ENCODE assay signal across 19 cellular contexts in the genomic region with DNA sequence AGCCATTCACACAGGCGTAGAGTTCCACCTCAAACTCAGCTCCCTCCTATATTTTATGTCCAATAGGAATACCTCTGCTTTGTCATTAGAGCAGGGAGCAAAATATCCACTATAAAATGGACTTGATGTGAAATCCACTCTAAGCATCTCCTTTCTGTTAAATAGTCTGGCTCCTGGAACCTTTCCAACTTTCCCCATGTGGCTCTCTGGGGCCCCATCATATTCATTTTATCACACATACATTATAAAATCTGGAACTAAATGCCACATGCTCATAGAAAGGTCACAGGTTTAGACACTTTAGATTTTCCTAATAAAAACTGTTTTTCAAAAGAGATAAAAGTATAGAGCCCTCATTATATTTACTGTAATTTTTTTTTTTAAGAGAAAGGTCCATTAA.
"Had no signal": no experiment of that assay in that cellular context is flagged by ENCODE, and none has a peak within 500 bp of the region (broad histone marks: within the 10 kb centered on the region; RNA-seq: fewer than 3 reads in every experiment).

No MANE protein-coding gene starts in this region.

- ATAC-seq: activated CD8-positive, alpha-beta T cell treated with anti-CD3 and anti-CD28 coated beads, Interleukin-2, amount 10 ng/mL, durations not matched to agents 7 days and 5 days; activated naive CD4-positive, alpha-beta T cell treated with anti-CD3 and anti-CD28 coated beads, Interleukin-2, amount 50 U/mL, for 72 hours; left lung; natural killer cell; stimulated activated memory B cell treated with anti-CD40 and anti-IgM and Interleukin-4, amounts not matched to agents 10 μg/mL and 1 μg/mL and 100 μg/mL, for 72 hours; WTC11 had no signal

- H3K27ac Mint-ChIP-seq: activated CD8-positive, alpha-beta T cell treated with anti-CD3 and anti-CD28 coated beads, Interleukin-2, amount 10 ng/mL, durations not matched to agents 7 days and 5 days; activated naive CD4-positive, alpha-beta T cell treated with anti-CD3 and anti-CD28 coated beads, Interleukin-2, amount 50 U/mL, for 72 hours; natural killer cell; stimulated activated memory B cell treated with anti-CD40 and anti-IgM and Interleukin-4, amounts not matched to agents 10 μg/mL and 1 μg/mL and 100 μg/mL, for 72 hours; WTC11 had no signal

- H3K4me1 Mint-ChIP-seq: natural killer cell; stimulated activated memory B cell treated with anti-CD40 and anti-IgM and Interleukin-4, amounts not matched to agents 10 μg/mL and 1 μg/mL and 100 μg/mL, for 72 hours had no signal

- H3K4me3 ChIP-seq: coronary artery, left lung had no signal

- H3K27ac ChIP-seq: coronary artery, left lung had no signal

- H3K36me3 Mint-ChIP-seq: activated naive CD4-positive, alpha-beta T cell treated with anti-CD3 and anti-CD28 coated beads, Interleukin-2, amount 50 U/mL, for 72 hours; natural killer cell; stimulated activated memory B cell treated with anti-CD40 and anti-IgM and Interleukin-4, amounts not matched to agents 10 μg/mL and 1 μg/mL and 100 μg/mL, for 72 hours; WTC11 had no signal

- FAIRE-seq: endothelial cell of umbilical vein, kidney, urothelium cell line had no signal

- H3K9me3 Mint-ChIP-seq: activated naive CD4-positive, alpha-beta T cell treated with anti-CD3 and anti-CD28 coated beads, Interleukin-2, amount 50 U/mL, for 72 hours; natural killer cell; stimulated activated memory B cell treated with anti-CD40 and anti-IgM and Interleukin-4, amounts not matched to agents 10 μg/mL and 1 μg/mL and 100 μg/mL, for 72 hours; WTC11 had no signal

- H3K27me3 ChIP-seq: left lung had no signal

- H3K36me3 ChIP-seq: left lung had no signal

- DNase-seq: activated CD4-positive, alpha-beta T cell treated with anti-CD3 and anti-CD28 coated beads for 4 hours; activated CD8-positive, alpha-beta memory T cell treated with anti-CD3 and anti-CD28 coated beads, Interleukin-2, amount 50 U/mL, for 4 hours; activated CD8-positive, alpha-beta T cell treated with anti-CD3 and anti-CD28 coated beads, Interleukin-2, amount 10 ng/mL, durations not matched to agents 7 days and 5 days; activated effector memory CD4-positive, alpha-beta T cell treated with anti-CD3 and anti-CD28 coated beads, Interleukin-2, amount 50 U/mL, for 16 hours; activated T-cell treated with anti-CD3 and anti-CD28 coated beads, Interleukin-2, amount 50 U/mL, for 48 hours; central memory CD4-positive, alpha-beta T cell; foreskin fibroblast; glutamatergic neuron; hypothalamus; kidney; left lung; natural killer cell; posterior cingulate gyrus had no signal

- H3K4me3 Mint-ChIP-seq: activated CD8-positive, alpha-beta T cell treated with anti-CD3 and anti-CD28 coated beads, Interleukin-2, amount 10 ng/mL, durations not matched to agents 7 days and 5 days; natural killer cell; stimulated activated memory B cell treated with anti-CD40 and anti-IgM and Interleukin-4, amounts not matched to agents 10 μg/mL and 1 μg/mL and 100 μg/mL, for 72 hours; WTC11 had no signal

- H3K9me3 ChIP-seq: left lung had no signal
